In genomic region chr11:123193742-123194141, GRCh38 we compare ENCODE assay signal across 9 cellular contexts. TPM values are rescaled to one million over a fixed set of nuclear protein-coding genes. Genes with fewer than 3 reads are reported as not detected.
DNase-seq lines count a peak whose midpoint lies in the region; ATAC-seq and TF ChIP-seq lines count a peak whose summit lies in the region.
"Had no signal": no experiment of that assay in that cellular context is flagged by ENCODE, and none has a peak within 500 bp of the region (broad histone marks: within the 10 kb centered on the region; RNA-seq: fewer than 3 reads in every experiment).

No MANE protein-coding gene starts in this region.

- H3K9ac ChIP-seq in PC-3 (ENCODE audit: low read length) (peak overlapping the region; percentile 77), mucosa of stomach (ENCODE audit: low read length) (peak overlapping the region; percentile 38)

- H3K36me3 ChIP-seq in PC-3 (ENCODE audit: low read depth, low read length): no peaks in the 10 kb centered on the region
- H3K36me3 ChIP-seq in ectodermal cell (ENCODE audit: control insufficient read depth, insufficient read depth, low read length): no peaks in the 10 kb centered on the region
- H3K36me3 ChIP-seq in mucosa of stomach (ENCODE audit: control insufficient read depth, insufficient read depth, low read length): no peaks in the 10 kb centered on the region
- H3K36me3 ChIP-seq in upper lobe of right lung: no peaks in the 10 kb centered on the region

- DNase-seq in PC-3 (no peak), upper lobe of right lung (no peak), T-helper 2 cell (no peak), NCI-H2171 treated with DMSO at 0.1 percent for 48 hours (lab: John Stamatoyannopoulos, UW) (no peak), GOT3 (lab: John Stamatoyannopoulos, UW) (no peak)
- DNase-seq: activated CD4-positive, alpha-beta T cell treated with anti-CD3 and anti-CD28 coated beads, Interleukin-2, amount 10 ng/mL, durations not matched to agents 7 days and 5 days; NCI-H1092 had no signal

- 45 to 47% methylated on average over 4 of the region's 4 CpGs for WGBS in ectodermal cell, 2 experiments

- H3K4me1 ChIP-seq in PC-3 (ENCODE audit: insufficient read depth, low read length) (peaks cover 52% of the 10 kb centered on the region), ectodermal cell (ENCODE audit: control insufficient read depth, insufficient read depth, low read length) (peaks cover 25% of the 10 kb centered on the region), mucosa of stomach (ENCODE audit: control insufficient read depth, insufficient read depth, low read length) (no peaks in the 10 kb centered on the region), upper lobe of right lung (peaks cover 6% of the 10 kb centered on the region)

- BruUV-seq in PC-3 (replicated peaks; lab: Mats Ljungman, UMichigan): no TSS peak

- peak; percentile 2; the same call in 1 of the 2 replicates for ATAC-seq in PC-3
- no peak for ATAC-seq in upper lobe of right lung

- H3F3A ChIP-seq in PC-3 (ENCODE audit: low read length, unreplicated experiment): no peaks in the 10 kb centered on the region

- H3K4me3 ChIP-seq in PC-3 (ENCODE audit: low read length) (peak overlapping the region; percentile 78), ectodermal cell (ENCODE audit: insufficient read depth, low read depth, low read length) (peak overlapping the region; percentile 3), mucosa of stomach (ENCODE audit: low read length) (no peak overlapping the region), upper lobe of right lung (peak overlapping the region; percentile 43)

- peak overlapping the region; percentile 95 for H3K4me2 ChIP-seq in PC-3 (ENCODE audit: low read length)

- intact Hi-C loops in PC-3 (cut with micrococcal nuclease): loop anchor here (1.0 to 2.0 kb wide), 2 partner anchors 51 to 75 kb away; no protein-coding TSS in a partner anchor
- intact Hi-C loops in upper lobe of right lung (cut with DNase I): no loop called here

- H3K9me2 ChIP-seq in PC-3 (replicated peaks; ENCODE audit: low read length): no peaks in the 10 kb centered on the region

- POLR2A ChIA-PET in PC-3 (lab: Charles Lee; ENCODE audit: unreplicated experiment): no interaction called here

- TF ChIP-seq CTCF in PC-3 (conservative IDR thresholded peaks at IDR 0.05; ENCODE audit: low read depth, low read length) (no peak), upper lobe of right lung (IDR thresholded peaks at IDR 0.05) (no peak)

- no peaks in the 10 kb centered on the region for H4K20me1 ChIP-seq in PC-3 (ENCODE audit: low read length)

- H3K27me3 ChIP-seq in PC-3 (ENCODE audit: low read length) (no peaks in the 10 kb centered on the region), ectodermal cell (ENCODE audit: control insufficient read depth, insufficient read depth, low read length, poor library complexity, severe bottlenecking) (peaks cover 54% of the 10 kb centered on the region), mucosa of stomach (ENCODE audit: control insufficient read depth, insufficient read depth, low read length) (peaks cover 39% of the 10 kb centered on the region), upper lobe of right lung (peaks cover 34% of the 10 kb centered on the region)

- peaks cover 60% of the 10 kb centered on the region for H3K79me2 ChIP-seq in PC-3 (ENCODE audit: low read length)

- H3K9me3 ChIP-seq in PC-3 (ENCODE audit: low read length) (no peaks in the 10 kb centered on the region), ectodermal cell (ENCODE audit: control insufficient read depth, low read length) (no peaks in the 10 kb centered on the region), mucosa of stomach (ENCODE audit: control insufficient read depth, low read length) (no peaks in the 10 kb centered on the region), upper lobe of right lung (no peaks in the 10 kb centered on the region)

- peak overlapping the region; percentile 81; the same call in 1 of the 2 replicates for H2AFZ ChIP-seq in PC-3 (ENCODE audit: low read length)

- H3K27ac ChIP-seq in PC-3 (ENCODE audit: low read length): no peak overlapping the region
- no peak overlapping the region for H3K27ac ChIP-seq in ectodermal cell (ENCODE audit: insufficient read depth, low read depth, low read length, poor library complexity, severe bottlenecking)
- peak overlapping the region; percentile 60 for H3K27ac ChIP-seq in upper lobe of right lung

- CTCF ChIA-PET in PC-3 (lab: Charles Lee): no interaction called here

RNA-seq across cellular contexts. Expression of gene CLMP, which starts 1.3 kb away (rescaled TPM):
- total RNA-seq in PC-3 (2014; rRNA removed): 30.4 and 33.0 TPM in 2 replicates
- 11.8 TPM for polyA plus RNA-seq in ectodermal cell (2013, experiment 1 of 4)
- 9.9 TPM for polyA plus RNA-seq in ectodermal cell (2013, experiment 2 of 4)
- polyA plus RNA-seq in ectodermal cell (2013, experiment 3 of 4): 8.1 TPM
- polyA plus RNA-seq in ectodermal cell (2013, experiment 4 of 4): 10.6 TPM
- 17.6 TPM for total RNA-seq in upper lobe of right lung
